ENCODE assay signal across 1 cellular context in genomic region chr1:43052322-43052721, GRCh38.
TF ChIP-seq lines count a peak whose summit lies in the region.

No MANE protein-coding gene starts in this region.

TF ChIP-seq in IMR-90, 13 proteins besides CTCF, POLR2A, EP300 and RAD21 (continued from another document):
- TF ChIP-seq, protein P1, sequence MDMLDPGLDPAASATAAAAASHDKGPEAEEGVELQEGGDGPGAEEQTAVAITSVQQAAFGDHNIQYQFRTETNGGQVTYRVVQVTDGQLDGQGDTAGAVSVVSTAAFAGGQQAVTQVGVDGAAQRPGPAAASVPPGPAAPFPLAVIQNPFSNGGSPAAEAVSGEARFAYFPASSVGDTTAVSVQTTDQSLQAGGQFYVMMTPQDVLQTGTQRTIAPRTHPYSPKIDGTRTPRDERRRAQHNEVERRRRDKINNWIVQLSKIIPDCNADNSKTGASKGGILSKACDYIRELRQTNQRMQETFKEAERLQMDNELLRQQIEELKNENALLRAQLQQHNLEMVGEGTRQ (IDR thresholded peaks at IDR 0.05; ENCODE audit: low read depth, low read length) = no peak
TF ChIP-seq in IMR-90: peak in this region for 0.
